9 cellular contexts compared by ENCODE assay signal in the genomic region with DNA sequence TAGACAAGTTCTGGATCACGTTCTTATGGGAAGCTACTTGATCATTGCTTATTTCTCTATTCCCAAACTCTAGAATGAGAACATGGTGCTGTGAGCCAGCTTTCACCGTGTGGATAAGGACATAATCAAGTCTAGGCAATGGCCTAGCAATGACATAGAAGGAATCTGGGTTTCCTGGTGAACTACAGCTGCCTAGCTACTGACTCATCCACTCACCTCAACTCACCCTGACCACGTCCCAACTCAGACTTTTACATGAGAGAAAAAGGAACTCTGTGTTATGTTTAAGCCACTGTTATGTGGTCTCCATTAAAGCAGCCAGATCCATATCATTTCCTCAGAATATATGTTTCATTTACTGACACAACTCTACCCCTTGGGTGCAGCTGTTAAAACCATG. TPM values are rescaled to one million over a fixed set of nuclear protein-coding genes. Genes with fewer than 3 reads are reported as not detected.
DNase-seq lines count a peak whose midpoint lies in the region; ATAC-seq and TF ChIP-seq lines count a peak whose summit lies in the region.
"Had no signal": no experiment of that assay in that cellular context is flagged by ENCODE, and none has a peak within 500 bp of the region (broad histone marks: within the 10 kb centered on the region; RNA-seq: fewer than 3 reads in every experiment).

No MANE protein-coding gene starts in this region.

- in situ Hi-C loops in Caki2 (cut with HindIII; ENCODE audit: low pct_unique_long_range_greater_than_20kb, low sequenced_read_pairs) = no loop called here
- in situ Hi-C loops in astrocyte of the spinal cord (cut with HindIII; ENCODE audit: low sequenced_read_pairs) = no loop called here

- no peaks in the 10 kb centered on the region for H3K9me3 ChIP-seq in mesenchymal stem cell (ENCODE audit: control insufficient read depth, low read length)

- WGBS in mesenchymal stem cell = 40% methylated on average over 3 of the region's 3 CpGs

- no peak overlapping the region for H2AFZ ChIP-seq in mesenchymal stem cell (ENCODE audit: low read depth, low read length)

- no peak overlapping the region for H3K4ac ChIP-seq in mesenchymal stem cell (ENCODE audit: low read depth in 1 of 2, low read length in 2 of 2)

- no peak overlapping the region for H4K91ac ChIP-seq in mesenchymal stem cell (ENCODE audit: low read length)

- H3K27me3 ChIP-seq in mesenchymal stem cell (ENCODE audit: control insufficient read depth in 1 of 2, insufficient read depth in 1 of 2, low read length in 2 of 2) = no peaks in the 10 kb centered on the region

- no peak for TF ChIP-seq CTCF in astrocyte of the spinal cord (IDR thresholded peaks at IDR 0.05; ENCODE audit: low read depth, low read length)
- TF ChIP-seq CTCF in coronary artery (IDR thresholded peaks at IDR 0.05) = no peak

- H2AK5ac ChIP-seq in mesenchymal stem cell (ENCODE audit: low read length, severe bottlenecking) = no peak overlapping the region

- H3K27ac ChIP-seq in mesenchymal stem cell (ENCODE audit: low read length, poor library complexity, severe bottlenecking) = no peak overlapping the region
- H3K27ac ChIP-seq in coronary artery = no peak overlapping the region

- no peak overlapping the region for H3K9ac ChIP-seq in mesenchymal stem cell (ENCODE audit: low read length)

- no peak overlapping the region for H3K4me2 ChIP-seq in mesenchymal stem cell (ENCODE audit: low read length, poor library complexity, severe bottlenecking)

- H3K18ac ChIP-seq in mesenchymal stem cell (ENCODE audit: low read depth in 1 of 2, low read length in 2 of 2) = no peak overlapping the region

- H3K36me3 ChIP-seq in mesenchymal stem cell (ENCODE audit: control insufficient read depth in 1 of 2, insufficient read depth in 2 of 2, low read depth in 1 of 2, low read length in 2 of 2) = no peaks in the 10 kb centered on the region

- no peak overlapping the region for H2BK15ac ChIP-seq in mesenchymal stem cell (ENCODE audit: low read depth, poor library complexity, severe bottlenecking)

- no peak overlapping the region for H3K23ac ChIP-seq in mesenchymal stem cell (ENCODE audit: low read length in 2 of 2)

- H3K4me3 ChIP-seq in astrocyte of the spinal cord (ENCODE audit: low read depth, low read length) (no peak overlapping the region), mesenchymal stem cell (ENCODE audit: insufficient read depth in 1 of 2, low read depth in 1 of 2, low read length in 2 of 2) (no peak overlapping the region), coronary artery (no peak overlapping the region)

- H2BK12ac ChIP-seq in mesenchymal stem cell (ENCODE audit: low read length in 2 of 2) = no peak overlapping the region

- no peak overlapping the region for H4K8ac ChIP-seq in mesenchymal stem cell (ENCODE audit: low read length)

- peak; percentile 63 for DNase-seq in Caki2 (ENCODE audit: low read depth)
- peak; percentile 85 for DNase-seq in astrocyte of the spinal cord (ENCODE audit: low read depth, low spot score)
- peak; percentile 56 for DNase-seq in mesenchymal stem cell
- DNase-seq in NCI-H128 (lab: John Stamatoyannopoulos, UW; ENCODE audit: unreplicated experiment) = no peak
- no peak for DNase-seq in coronary artery (ENCODE audit: low spot score)
- no peak for DNase-seq in effector CD4-positive, alpha-beta T cell
- DNase-seq: DMS153 had no signal

- H3K4me1 ChIP-seq in mesenchymal stem cell (ENCODE audit: control insufficient read depth, insufficient read depth, low read depth, low read length) = no peaks in the 10 kb centered on the region

- no peaks in the 10 kb centered on the region for H3K79me1 ChIP-seq in mesenchymal stem cell (replicated peaks; ENCODE audit: low read length, poor library complexity, severe bottlenecking)

- ATAC-seq in HG03442 (IDR thresholded peaks at IDR 0.05; ENCODE audit: unreplicated experiment) = peak; percentile 57
- ATAC-seq in GM21825 (IDR thresholded peaks at IDR 0.05; ENCODE audit: unreplicated experiment) = no peak

- no peak overlapping the region for H2BK5ac ChIP-seq in mesenchymal stem cell (ENCODE audit: low read depth, low read length, poor library complexity, severe bottlenecking)

- no peak overlapping the region for H3K14ac ChIP-seq in mesenchymal stem cell (ENCODE audit: low read length in 2 of 2)

- H2BK120ac ChIP-seq in mesenchymal stem cell (ENCODE audit: low read depth, low read length) = no peak overlapping the region

RNA-seq across cellular contexts. Expression of a gene that starts 18.8 kb away (rescaled TPM):
- total RNA-seq in Caki2 (2014; rRNA removed; shearing (Covaris generic); ENCODE audit: low replicate concordance) = 254 and 324 TPM in 2 replicates
- 0.19 TPM for polyA plus RNA-seq in mesenchymal stem cell (2013, experiment 1 of 2)
- polyA plus RNA-seq in mesenchymal stem cell (2013, experiment 2 of 2) = 0.38 TPM

Comparison
In these comparisons a context has a peak if more than half of its experiments do, and no peak if none do; other contexts are left out.
1. DNase-seq: peak in Caki2 (single experiment), astrocyte of the spinal cord (single experiment) and mesenchymal stem cell (single experiment); none in NCI-H128 (single experiment), coronary artery (single experiment) and effector CD4-positive, alpha-beta T cell (single experiment).